Comparison of ENCODE assay signal across 18 cellular contexts in genomic region chr19:41533691-41534090, GRCh38. TPM values are rescaled to one million over a fixed set of nuclear protein-coding genes. Genes with fewer than 3 reads are reported as not detected.
DNase-seq lines count a peak whose midpoint lies in the region; ATAC-seq, FAIRE-seq and TF ChIP-seq lines count a peak whose summit lies in the region.
"Had no signal": no experiment of that assay in that cellular context is flagged by ENCODE, and none has a peak within 500 bp of the region (broad histone marks: within the 10 kb centered on the region; RNA-seq: fewer than 3 reads in every experiment).

No MANE protein-coding gene starts in this region.

- intact Hi-C loops in GM12878 (cut with micrococcal nuclease; ENCODE audit: unreplicated experiment), result no loop called here

- H3K27me3 Mint-ChIP-seq in CD8-positive, alpha-beta memory T cell, result peaks cover 0 to 1% of the 10 kb centered on the region in 2 donors

- ATAC-seq in GM12878 (no peak), GM19455 (IDR thresholded peaks at IDR 0.05; ENCODE audit: unreplicated experiment) (no peak), HG02840 (IDR thresholded peaks at IDR 0.05; ENCODE audit: low FRiP score, unreplicated experiment) (no peak)
- ATAC-seq: HCT116, Panc1, SK-N-SH treated with all-trans-retinoic acid at 6 μM for 48 hours had no signal

- peaks cover 0 to 2% (median 2%) of the 10 kb centered on the region in 5 donors for H3K9me3 Mint-ChIP-seq in CD8-positive, alpha-beta memory T cell

- TF ChIP-seq POLR2A in GM12878 (IDR thresholded peaks at IDR 0.05; ENCODE audit: low read depth, low read length), result no peak

- H4K20me1 ChIP-seq in BLaER1, result no peaks in the 10 kb centered on the region
- H4K20me1 ChIP-seq in GM12878 (ENCODE audit: control insufficient read depth, insufficient read depth), result no peaks in the 10 kb centered on the region

- 79% methylated on average over 1 of the region's 1 CpG for WGBS in GM12878 (ENCODE audit: insufficient coverage, insufficient replicate concordance, low lambda C conversion rate, missing lambda C conversion rate)

- H3K27ac Mint-ChIP-seq in CD8-positive, alpha-beta memory T cell, result peak overlapping the region in 6 of 8 donors; percentile 15 to 85 (median 76)
- H3K27ac Mint-ChIP-seq: brain had no signal

- SMC1A ChIA-PET in GM12878 (lab: Charles Lee; ENCODE audit: uncharacterized antibody, unreplicated experiment), result interaction anchor here (1.0 to 17.5 kb wide), 8 partner anchors 12 to 94 kb away, joined by 3 to 305 read pairs (median 4); partner anchors contain the start of gene DMAC2

- no peak for TF ChIP-seq CTCF in GM12878 (IDR thresholded peaks at IDR 0.05 in 2 of 3, conservative IDR thresholded peaks at IDR 0.05 in 1 of 3; ENCODE audit: control insufficient read depth in 2 of 3, extremely low read depth in 1 of 3, insufficient read depth in 1 of 3, low read depth in 3 of 3, low read length in 3 of 3)

- H3K9me3 ChIP-seq in BLaER1, result peaks cover 75% of the 10 kb centered on the region
- no peaks in the 10 kb centered on the region for H3K9me3 ChIP-seq in CD8-positive, alpha-beta memory T cell (ENCODE audit: low read length)
- H3K9me3 ChIP-seq in GM12878 (replicated peaks; ENCODE audit: control insufficient read depth, insufficient read depth, low read length), result peaks cover 22% of the 10 kb centered on the region
- H3K9me3 ChIP-seq: BE2C had no signal

- H3K36me3 Mint-ChIP-seq in CD8-positive, alpha-beta memory T cell, result no peaks in the 10 kb centered on the region
- H3K36me3 Mint-ChIP-seq: brain had no signal

- in situ Hi-C loops in SK-MEL-5 (cut with HindIII; ENCODE audit: low pct_unique_long_range_greater_than_20kb, low sequenced_read_pairs) (no loop called here), GM12878 (cut with MboI) (loop anchor here (10.0 kb wide), 1 partner anchor 89 kb away; the partner anchor contains the start of gene ERICH4)

- RAD21 ChIA-PET in GM12878 (lab: Charles Lee; ENCODE audit: unreplicated experiment), result interaction anchor here (1.0 to 1.5 kb wide), 2 partner anchors 12 to 35 kb away, joined by 3 to 5 read pairs; no protein-coding TSS in a partner anchor

- POLR2A ChIA-PET in CD8-positive, alpha-beta memory T cell (lab: Charles Lee), result no interaction called here
- POLR2A ChIA-PET in GM12878 (lab: Charles Lee), result no interaction called here

- TF ChIP-seq RAD21 in GM12878 (IDR thresholded peaks at IDR 0.05; ENCODE audit: insufficient read depth, low read depth, low read length), result no peak

- peaks cover 53 to 64% (median 61%) of the 10 kb centered on the region in 3 donors for H3K4me1 Mint-ChIP-seq in CD8-positive, alpha-beta memory T cell
- H3K4me1 Mint-ChIP-seq: brain had no signal

- peaks cover 72% of the 10 kb centered on the region for H3K4me1 ChIP-seq in BLaER1
- H3K4me1 ChIP-seq in CD8-positive, alpha-beta memory T cell (ENCODE audit: insufficient read depth, low read length), result peaks cover 51% of the 10 kb centered on the region
- H3K4me1 ChIP-seq in GM12878 (ENCODE audit: control insufficient read depth, insufficient read depth, low read length), result peaks cover 55% of the 10 kb centered on the region
- H3K4me1 ChIP-seq: BE2C, parathyroid adenoma had no signal

- H2AFZ ChIP-seq in GM12878 (ENCODE audit: control insufficient read depth, low read depth, low read length), result no peak overlapping the region
- H2AFZ ChIP-seq: parathyroid adenoma had no signal

- peak overlapping the region; percentile 32; the same call in 1 of the 2 replicates for H3K27ac ChIP-seq in BLaER1
- no peak overlapping the region for H3K27ac ChIP-seq in CD8-positive, alpha-beta memory T cell (ENCODE audit: low read depth, low read length)
- no peak overlapping the region for H3K27ac ChIP-seq in GM12878 (ENCODE audit: control insufficient read depth, insufficient read depth)
- H3K27ac ChIP-seq: parathyroid adenoma had no signal

- TF ChIP-seq EP300 in GM12878 (IDR thresholded peaks at IDR 0.05; ENCODE audit: borderline replicate concordance in 1 of 2, control insufficient read depth in 1 of 2, low read depth in 2 of 2, low read length in 2 of 2), result no peak

- no peaks in the 10 kb centered on the region for H3K27me3 ChIP-seq in BLaER1
- H3K27me3 ChIP-seq in CD8-positive, alpha-beta memory T cell (ENCODE audit: insufficient read depth, low read length, poor library complexity, severe bottlenecking), result no peaks in the 10 kb centered on the region
- no peaks in the 10 kb centered on the region for H3K27me3 ChIP-seq in GM12878 (replicated peaks in 1 of 2; ENCODE audit: control insufficient read depth in 2 of 2, insufficient read depth in 2 of 2, low read length in 1 of 2)

- H3K4me3 Mint-ChIP-seq in CD8-positive, alpha-beta memory T cell, result peak overlapping the region in 1 of 7 donors; percentile 6
- H3K4me3 Mint-ChIP-seq: brain had no signal

- peaks cover 6% of the 10 kb centered on the region for H3K79me2 ChIP-seq in GM12878 (ENCODE audit: control insufficient read depth, insufficient read depth, low read length)
- H3K79me2 ChIP-seq: parathyroid adenoma had no signal

- FAIRE-seq in GM12878 (lab: Jason Lieb, UNC), result no peak

- CTCF ChIA-PET in CD8-positive, alpha-beta memory T cell (lab: Charles Lee), result interaction anchor here (0.7 to 2.7 kb wide), 5 partner anchors 12 to 85 kb away, joined by 3 to 15 read pairs (median 3); no protein-coding TSS in a partner anchor
- CTCF ChIA-PET in GM12878 (lab: Yijun Ruan, JAX), result interaction anchor here (0.9 to 10.0 kb wide), 3 partner anchors 9 to 85 kb away, joined by 4 to 157 read pairs (median 4); no protein-coding TSS in a partner anchor

- DNase-seq in CD8-positive, alpha-beta memory T cell, result no peak
- peak; percentile 15 for DNase-seq in SK-MEL-5 (ENCODE audit: low read depth, low spot score)
- no peak for DNase-seq in GM12878 (ENCODE audit: low read depth, low spot score)
- no peak for DNase-seq in glomerular visceral epithelial cell (ENCODE audit: extremely low spot score)
- DNase-seq: BE2C; KG1; NCI-H1694; NCI-H510A treated with DMSO at 0.1 percent for 48 hours; stimulated activated naive CD4-positive, alpha-beta T cell treated with Interleukin-2 at 50 U/mL for 16 hours had no signal

- BruUV-seq in GM12878 (replicated peaks; lab: Mats Ljungman, UMichigan), result no TSS peak

- peak overlapping the region; percentile 79 for H3K4me2 ChIP-seq in BLaER1
- peak overlapping the region; percentile 26; the same call in 1 of the 2 replicates for H3K4me2 ChIP-seq in GM12878 (ENCODE audit: control insufficient read depth, insufficient read depth)

- H3K36me3 ChIP-seq in BLaER1, result peaks cover 37% of the 10 kb centered on the region
- H3K36me3 ChIP-seq in CD8-positive, alpha-beta memory T cell (ENCODE audit: insufficient read depth, low read length), result no peaks in the 10 kb centered on the region
- no peaks in the 10 kb centered on the region for H3K36me3 ChIP-seq in GM12878 (ENCODE audit: control insufficient read depth in 2 of 2, insufficient read depth in 2 of 2, low read length in 1 of 2)
- H3K36me3 ChIP-seq: BE2C had no signal

- H3K9ac ChIP-seq in BLaER1 (no peak overlapping the region), GM12878 (ENCODE audit: control insufficient read depth, insufficient read depth, low read length) (no peak overlapping the region)
- H3K9ac ChIP-seq: parathyroid adenoma had no signal

- H3K4me3 ChIP-seq in BLaER1 (peak overlapping the region; percentile 9; the same call in 1 of the 2 replicates), GM12878 (peak overlapping the region; percentile 29; the same call in 1 of the 2 replicates)
- no peak overlapping the region for H3K4me3 ChIP-seq in CD8-positive, alpha-beta memory T cell (ENCODE audit: low read length)

TF ChIP-seq in GM12878, 131 proteins besides CTCF, POLR2A, EP300 and RAD21:
- TF ChIP-seq WRNIP1 (IDR thresholded peaks at IDR 0.05; ENCODE audit: borderline replicate concordance, low read depth, low read length) (no peak), ZNF384 (IDR thresholded peaks at IDR 0.05; ENCODE audit: borderline replicate concordance, low read depth, low read length) (no peak), SREBF1 (IDR thresholded peaks at IDR 0.05; ENCODE audit: low read length) (no peak)

RNA-seq across cellular contexts. Expression of gene CEACAM21, which starts 42.3 kb away (rescaled TPM):
- total RNA-seq in CD8-positive, alpha-beta memory T cell, result 10 to 100 TPM; 26.8 to 29.2 TPM
- polyA plus RNA-seq in CD8-positive, alpha-beta memory T cell, result 46.6 TPM
- total RNA-seq in SK-MEL-5 (2014; rRNA removed; shearing (Covaris generic)), result 0.21 TPM in 1 of 2 replicates, not detected in the other
- polyA plus RNA-seq in SK-MEL-5 (2015; cell fraction: cytosol; rRNA removed), result 0.06 TPM in 1 of 2 replicates, not detected in the other
- polyA plus RNA-seq in SK-MEL-5 (2015; cell fraction: nucleus; rRNA removed), result not detected in 2 replicates
- 11.6 and 13.1 TPM in 2 replicates for total RNA-seq in GM12878 (2013; cell fraction: nucleolus; rRNA removed)
- total RNA-seq in GM12878 (2014; rRNA removed), result 4.6 and 7.0 TPM in 2 replicates
- 5.4 and 7.2 TPM in 2 replicates for total RNA-seq in GM12878 (2014; rRNA removed; fragmentation: Illumina TruSeq; extraction: Trizol)
- 13.5 and 13.6 TPM in 2 replicates for total RNA-seq in GM12878 (2021)
- 5.9 TPM for polyA plus RNA-seq in GM12878 (2011; ENCODE audit: low read depth)
- polyA plus RNA-seq in GM12878 (2011; rRNA removed), result 1.4 and 2.7 TPM in 2 replicates
- 5.0 and 5.7 TPM in 2 replicates for polyA plus RNA-seq in GM12878 (2011; cell fraction: cytosol; rRNA removed)
- polyA plus RNA-seq in GM12878 (2011; cell fraction: nucleus; rRNA removed), result 6.1 and 7.6 TPM in 2 replicates
- polyA plus RNA-seq in GM12878 (2012), result 21.6 and 37.4 TPM in 2 replicates
- 5.0 and 9.0 TPM in 2 replicates for polyA plus RNA-seq in GM12878 (2014; fragmentation: Illumina TruSeq; extraction: Trizol)
- polyA plus RNA-seq in GM12878 (2014; fragmentation: Nextera tagmentation; extraction: Ambion mirVana), result 1 to 10 TPM in 1 of 2 experiments, under 1 TPM in 1; 0.87 to 1.0 TPM
- polyA plus RNA-seq in GM12878 (2014; rRNA removed), result 10.0 and 12.4 TPM in 2 replicates
- 10 to 100 TPM; 12.1 to 12.5 TPM for polyA plus RNA-seq in GM12878 (2016; fragmentation: Nextera tagmentation; extraction: Ambion mirVana)
- polyA minus RNA-seq in GM12878 (2011; rRNA and poly(A)+ RNA removed), result 1.5 and 5.0 TPM in 2 replicates
- 3.2 TPM in 1 of 2 replicates, not detected in the other for polyA minus RNA-seq in GM12878 (2011; cell fraction: cytosol; rRNA and poly(A)+ RNA removed)
- 1.7 and 2.0 TPM in 2 replicates for polyA minus RNA-seq in GM12878 (2011; cell fraction: nucleus; rRNA and poly(A)+ RNA removed)
- total RNA-seq: kidney epithelial cell had no signal
